ENCODE assay signal across 10 cellular contexts in the genomic region with DNA sequence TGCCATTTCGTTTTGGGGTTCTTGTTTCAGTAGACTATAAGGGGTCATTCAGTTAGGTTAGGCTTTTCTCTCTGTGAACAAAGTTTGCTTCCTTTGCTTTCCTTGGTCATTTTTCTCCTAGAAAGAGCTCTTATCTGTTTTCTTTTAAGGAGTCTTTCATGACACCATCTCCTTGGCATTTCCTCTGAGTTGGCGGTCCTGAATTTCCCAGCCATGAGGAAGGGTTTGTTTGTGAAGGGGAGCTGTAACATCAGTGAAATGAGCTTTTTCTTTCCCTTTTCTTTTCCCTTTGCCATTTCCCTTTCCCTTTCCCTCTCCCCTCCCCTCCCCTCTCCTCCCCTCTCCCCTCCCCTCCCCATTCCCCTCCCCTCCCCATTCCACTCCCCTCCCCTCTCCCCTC.
DNase-seq lines count a peak whose midpoint lies in the region; ATAC-seq, FAIRE-seq and TF ChIP-seq lines count a peak whose summit lies in the region.
"Had no signal": no experiment of that assay in that cellular context is flagged by ENCODE, and none has a peak within 500 bp of the region (broad histone marks: within the 10 kb centered on the region; RNA-seq: fewer than 3 reads in every experiment).

No MANE protein-coding gene starts in this region.

- no peaks in the 10 kb centered on the region for H3K27me3 ChIP-seq in bronchial epithelial cell (ENCODE audit: control insufficient read depth, insufficient read depth, low read length)
- H3K27me3 ChIP-seq in kidney epithelial cell (ENCODE audit: control insufficient read depth, insufficient read depth, low read length): no peaks in the 10 kb centered on the region
- H3K27me3 ChIP-seq in MM.1S (replicated peaks; ENCODE audit: insufficient read depth, low read length): no peaks in the 10 kb centered on the region
- no peaks in the 10 kb centered on the region for H3K27me3 ChIP-seq in Karpas-422 (ENCODE audit: low read length)

- CTCF ChIA-PET in A549 (lab: Yijun Ruan, JAX): interaction anchor here (0.7 to 1.3 kb wide), 5 partner anchors 72 to 343 kb away, joined by 3 read pairs; no protein-coding TSS in a partner anchor

- H3F3A ChIP-seq in MM.1S (ENCODE audit: insufficient read depth, low read length): peaks cover 11% of the 10 kb centered on the region

- H4K20me1 ChIP-seq in MM.1S (ENCODE audit: insufficient read depth, low read length) (no peaks in the 10 kb centered on the region), Karpas-422 (ENCODE audit: insufficient read depth, low read depth, low read length) (no peaks in the 10 kb centered on the region)

- FAIRE-seq in A549 (lab: Jason Lieb, UNC) (no peak), bronchial epithelial cell (lab: Jason Lieb, UNC) (no peak)

- no peak for TF ChIP-seq CTCF in A549 (IDR thresholded peaks at IDR 0.05)
- no peak for TF ChIP-seq CTCF in bronchial epithelial cell (IDR thresholded peaks at IDR 0.05; ENCODE audit: insufficient read depth, low read length, severe bottlenecking)
- TF ChIP-seq CTCF in kidney epithelial cell (IDR thresholded peaks at IDR 0.05; ENCODE audit: insufficient read depth, low read length, poor library complexity, severe bottlenecking): no peak
- no peak for TF ChIP-seq CTCF in MM.1S (IDR thresholded peaks at IDR 0.05; ENCODE audit: low read length)

- DNase-seq in A549 (ENCODE audit: low read depth in 1 of 2, low spot score in 1 of 2) (peak; percentile 23 to 81), HS-27A (ENCODE audit: low read depth) (peak; percentile 80), bronchial epithelial cell (ENCODE audit: low read depth) (peak; percentile 92), kidney epithelial cell (ENCODE audit: low read depth) (peak; percentile 86), MM.1S (no peak), Karpas-422 (no peak)

- H3K4me2 ChIP-seq in A549 (peak overlapping the region; percentile 67), MM.1S (ENCODE audit: low read depth, low read length) (no peak overlapping the region), Karpas-422 (ENCODE audit: low read depth, low read length, poor library complexity, severe bottlenecking) (no peak overlapping the region)

- POLR2A ChIA-PET in A549 (lab: Yijun Ruan, JAX): interaction anchor here (0.7 to 1.0 kb wide), 4 partner anchors 11 to 1182 kb away, joined by 3 to 4 read pairs (median 3); no protein-coding TSS in a partner anchor

- no peak for TF ChIP-seq RAD21 in A549 (conservative IDR thresholded peaks at IDR 0.05 in 1 of 2, IDR thresholded peaks at IDR 0.05 in 1 of 2)

- H3K79me2 ChIP-seq in MM.1S (ENCODE audit: low read length): no peaks in the 10 kb centered on the region
- no peaks in the 10 kb centered on the region for H3K79me2 ChIP-seq in Karpas-422 (ENCODE audit: low read length)

- no peaks in the 10 kb centered on the region for H3K9me2 ChIP-seq in MM.1S (replicated peaks; ENCODE audit: insufficient read depth, low read length)
- no peaks in the 10 kb centered on the region for H3K9me2 ChIP-seq in Karpas-422 (replicated peaks; ENCODE audit: insufficient read depth, low read length)

- ATAC-seq in A549 (peak; percentile 77 to 82), HG02588 (IDR thresholded peaks at IDR 0.05; ENCODE audit: unreplicated experiment) (no peak), GM21515 (IDR thresholded peaks at IDR 0.05; ENCODE audit: unreplicated experiment) (no peak)

- H3K9me3 ChIP-seq in A549: no peaks in the 10 kb centered on the region
- no peaks in the 10 kb centered on the region for H3K9me3 ChIP-seq in MM.1S (replicated peaks; ENCODE audit: insufficient read depth, low read length)
- H3K9me3 ChIP-seq in Karpas-422 (ENCODE audit: low read length): no peaks in the 10 kb centered on the region

- H3K36me3 ChIP-seq in bronchial epithelial cell (ENCODE audit: control insufficient read depth, insufficient read depth, low read length): no peaks in the 10 kb centered on the region
- H3K36me3 ChIP-seq in kidney epithelial cell (ENCODE audit: control insufficient read depth, insufficient read depth, low read length): no peaks in the 10 kb centered on the region
- no peaks in the 10 kb centered on the region for H3K36me3 ChIP-seq in MM.1S (replicated peaks; ENCODE audit: insufficient read depth, low read length)
- no peaks in the 10 kb centered on the region for H3K36me3 ChIP-seq in Karpas-422 (ENCODE audit: insufficient read depth, low read length)

- H3K9ac ChIP-seq in MM.1S (ENCODE audit: low read length) (no peak overlapping the region), Karpas-422 (ENCODE audit: low read length) (no peak overlapping the region)
- H3K9ac ChIP-seq: KMS-11 had no signal

- peak overlapping the region; percentile 62 to 83 for H3K27ac ChIP-seq in A549
- H3K27ac ChIP-seq in MM.1S (ENCODE audit: low read length): no peak overlapping the region
- no peak overlapping the region for H3K27ac ChIP-seq in Karpas-422 (ENCODE audit: low read length)
- H3K27ac ChIP-seq: C4-2B, KMS-11 had no signal

- H3K4me1 ChIP-seq in A549: peaks cover 54% of the 10 kb centered on the region
- H3K4me1 ChIP-seq in MM.1S (ENCODE audit: low read length): peaks cover 19% of the 10 kb centered on the region
- peaks cover 6% of the 10 kb centered on the region for H3K4me1 ChIP-seq in Karpas-422 (ENCODE audit: low read length)

- WGBS in A549 (ENCODE audit: missing lambda C conversion rate): 0% methylated on average over 2 of the region's 2 CpGs

- no peak; a peak in 1 of 5 replicates for TF ChIP-seq EP300 in A549 (IDR thresholded peaks at IDR 0.05)

- no peak overlapping the region for H2AFZ ChIP-seq in MM.1S (ENCODE audit: low read length)
- no peak overlapping the region for H2AFZ ChIP-seq in Karpas-422 (ENCODE audit: low read length)

- peak overlapping the region; percentile 25 for H3K4me3 ChIP-seq in A549
- H3K4me3 ChIP-seq in bronchial epithelial cell (ENCODE audit: low read depth, low read length): no peak overlapping the region
- no peak overlapping the region for H3K4me3 ChIP-seq in kidney epithelial cell (ENCODE audit: low read depth, low read length)
- no peak overlapping the region for H3K4me3 ChIP-seq in MM.1S (ENCODE audit: low read length)
- H3K4me3 ChIP-seq in Karpas-422 (ENCODE audit: low read length): no peak overlapping the region

- TF ChIP-seq POLR2A in A549 (IDR thresholded peaks at IDR 0.05; ENCODE audit: low read length): no peak

TF ChIP-seq in A549, 52 proteins besides CTCF, POLR2A, EP300 and RAD21:
- TF ChIP-seq FOSL2 (IDR thresholded peaks at IDR 0.05): no peak
- peak; percentile 75 for TF ChIP-seq FOSL2 (CRISPR knock-in tag; IDR thresholded peaks at IDR 0.05)
- TF ChIP-seq, protein P1, sequence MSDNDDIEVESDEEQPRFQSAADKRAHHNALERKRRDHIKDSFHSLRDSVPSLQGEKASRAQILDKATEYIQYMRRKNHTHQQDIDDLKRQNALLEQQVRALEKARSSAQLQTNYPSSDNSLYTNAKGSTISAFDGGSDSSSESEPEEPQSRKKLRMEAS (IDR thresholded peaks at IDR 0.05): 0 out of 2 replicates have a peak, but pooled peaks have one; percentile 26
- TF ChIP-seq MAZ (IDR thresholded peaks at IDR 0.05; ENCODE audit: borderline replicate concordance, low read depth, low read length): no peak
TF ChIP-seq in A549: peak in this region for 2.

Comparison
In these comparisons a context has a peak if more than half of its experiments do, and no peak if none do; other contexts are left out.
1. ATAC-seq: peak in A549 (2 of 2); none in HG02588 (single experiment) and GM21515 (single experiment).
2. DNase-seq: peak in A549 (2 of 2), HS-27A (single experiment), bronchial epithelial cell (single experiment) and kidney epithelial cell (single experiment); none in MM.1S (single experiment) and Karpas-422 (single experiment).
3. H3K27ac ChIP-seq: peak in A549 (2 of 2); none in MM.1S (single experiment) and Karpas-422 (single experiment).